Comparison of ENCODE assay signal across 8 cellular contexts in genomic region chr14:50677527-50678063, GRCh38. TPM values are rescaled to one million over a fixed set of nuclear protein-coding genes. Genes with fewer than 3 reads are reported as not detected.
A peak's percentile ranks its signal among the peaks of the same experiment; 100 is the strongest.
DNase-seq lines count a peak whose midpoint lies in the region; ATAC-seq and TF ChIP-seq lines count a peak whose summit lies in the region.

No MANE protein-coding gene starts in this region.

- peaks cover 15% of the 10 kb centered on the region for H3K4me1 Mint-ChIP-seq in activated naive CD8-positive, alpha-beta T cell (ENCODE audit: low read depth)
- H3K4me1 Mint-ChIP-seq in activated CD4-positive, alpha-beta memory T cell treated with anti-CD3 and anti-CD28 coated beads, Interleukin-2, amount 10 ng/mL, durations not matched to agents 7 days and 5 days = peaks cover 7% of the 10 kb centered on the region

- no peak for TF ChIP-seq CTCF in mucosa of descending colon (IDR thresholded peaks at IDR 0.05)

- CTCF ChIA-PET in activated CD4-positive, alpha-beta memory T cell treated with anti-CD3 and anti-CD28 coated beads, Interleukin-2, amount 10 ng/mL, durations not matched to agents 7 days and 5 days (lab: Charles Lee) = no interaction called here

- POLR2A ChIA-PET in activated CD4-positive, alpha-beta memory T cell treated with anti-CD3 and anti-CD28 coated beads, Interleukin-2, amount 10 ng/mL, durations not matched to agents 7 days and 5 days (lab: Charles Lee) = interaction anchor here (1.2 kb wide), 1 partner anchor 9 kb away, joined by 3 read pairs; the partner anchor contains the start of gene SAV1

- ATAC-seq in GM18858 (IDR thresholded peaks at IDR 0.05; ENCODE audit: unreplicated experiment) = peak; percentile 68
- ATAC-seq in HG03432 (IDR thresholded peaks at IDR 0.05; ENCODE audit: unreplicated experiment) = peak; percentile 87
- peak; percentile 30 for ATAC-seq in mucosa of descending colon
- no peak for ATAC-seq in HG02852 (IDR thresholded peaks at IDR 0.05; ENCODE audit: unreplicated experiment)

- H3K4me1 ChIP-seq in mucosa of descending colon (ENCODE audit: low read depth) = no peaks in the 10 kb centered on the region

- peak overlapping the region; percentile 52 for H3K27ac Mint-ChIP-seq in activated naive CD8-positive, alpha-beta T cell
- H3K27ac Mint-ChIP-seq in activated CD4-positive, alpha-beta memory T cell treated with anti-CD3 and anti-CD28 coated beads, Interleukin-2, amount 10 ng/mL, durations not matched to agents 7 days and 5 days = no peak overlapping the region

- H3K4me3 ChIP-seq in mucosa of descending colon = no peak overlapping the region

- intact Hi-C loops in mucosa of descending colon (cut with DNase I, micrococcal nuclease) = no loop called here

- no peak for DNase-seq in mucosa of descending colon
- no peak for DNase-seq in activated effector memory CD4-positive, alpha-beta T cell treated with anti-CD3 and anti-CD28 coated beads, Interleukin-2, amount 50 U/mL, for 16 hours
- DNase-seq in amygdala (lab: John Stamatoyannopoulos, UW) = no peak
- DNase-seq in activated CD4-positive, alpha-beta memory T cell treated with anti-CD3 and anti-CD28 coated beads, Interleukin-2, amount 10 ng/mL, durations not matched to agents 7 days and 5 days = no peak

- no peaks in the 10 kb centered on the region for H3K36me3 ChIP-seq in mucosa of descending colon (ENCODE audit: low read depth)

- no peaks in the 10 kb centered on the region for H3K9me3 Mint-ChIP-seq in activated naive CD8-positive, alpha-beta T cell (ENCODE audit: low read depth)
- no peaks in the 10 kb centered on the region for H3K9me3 Mint-ChIP-seq in activated CD4-positive, alpha-beta memory T cell treated with anti-CD3 and anti-CD28 coated beads, Interleukin-2, amount 10 ng/mL, durations not matched to agents 7 days and 5 days

- no peaks in the 10 kb centered on the region for H3K27me3 Mint-ChIP-seq in activated naive CD8-positive, alpha-beta T cell
- H3K27me3 Mint-ChIP-seq in activated CD4-positive, alpha-beta memory T cell treated with anti-CD3 and anti-CD28 coated beads, Interleukin-2, amount 10 ng/mL, durations not matched to agents 7 days and 5 days = peaks cover 3% of the 10 kb centered on the region

- H3K4me3 Mint-ChIP-seq in activated naive CD8-positive, alpha-beta T cell = peak overlapping the region; percentile 73
- no peak overlapping the region for H3K4me3 Mint-ChIP-seq in activated CD4-positive, alpha-beta memory T cell treated with anti-CD3 and anti-CD28 coated beads, Interleukin-2, amount 10 ng/mL, durations not matched to agents 7 days and 5 days

- no peaks in the 10 kb centered on the region for H3K9me3 ChIP-seq in mucosa of descending colon

- H3K36me3 Mint-ChIP-seq in activated naive CD8-positive, alpha-beta T cell = no peaks in the 10 kb centered on the region
- H3K36me3 Mint-ChIP-seq in activated CD4-positive, alpha-beta memory T cell treated with anti-CD3 and anti-CD28 coated beads, Interleukin-2, amount 10 ng/mL, durations not matched to agents 7 days and 5 days (ENCODE audit: low read depth) = no peaks in the 10 kb centered on the region

RNA-seq across cellular contexts. Expression of gene SAV1, which starts 9.5 kb away (rescaled TPM):
- 10 to 100 TPM; 17.0 to 29.0 (median 18.0) TPM for total RNA-seq in mucosa of descending colon
- total RNA-seq in activated CD4-positive, alpha-beta memory T cell treated with anti-CD3 and anti-CD28 coated beads, Interleukin-2, amount 10 ng/mL, durations not matched to agents 7 days and 5 days = 1 to 10 TPM; 6.1 to 6.9 TPM
